Comparison of ENCODE assay signal across 8 cellular contexts in genomic region chr20:50103464-50104107, GRCh38. TPM values are rescaled to one million over a fixed set of nuclear protein-coding genes. Genes with fewer than 3 reads are reported as not detected.
DNase-seq lines count a peak whose midpoint lies in the region; ATAC-seq and TF ChIP-seq lines count a peak whose summit lies in the region.
"Not testable (repeated sequence)": the region's sequence is repeated elsewhere in the genome, so short reads cannot be mapped to it uniquely, and the experiment has no call there.

No MANE protein-coding gene starts in this region.

- intact Hi-C loops in PC-9 (cut with micrococcal nuclease; ENCODE audit: unreplicated experiment): loop anchor here (2.0 kb wide), 1 partner anchor 17 kb away; no protein-coding TSS in a partner anchor
- intact Hi-C loops in natural killer cell (cut with micrococcal nuclease): not testable (repeated sequence)

- POLR2A ChIA-PET in PC-9 (lab: Charles Lee; ENCODE audit: unreplicated experiment): interaction anchor here (0.6 to 1.2 kb wide), 5 partner anchors 16 to 402 kb away, joined by 3 to 5 read pairs (median 3); no protein-coding TSS in a partner anchor

- not testable (repeated sequence) for BruUV-seq in PC-9 (replicated peaks; lab: Mats Ljungman, UMichigan)

- not testable (repeated sequence) for H3K9me2 ChIP-seq in PC-9 (ENCODE audit: insufficient read depth)

- H3K27ac ChIP-seq in PC-9 (peak overlapping the region; percentile 72), fibroblast of lung (ENCODE audit: insufficient read depth, low read length) (peak overlapping the region; percentile 31)

- H3K27ac Mint-ChIP-seq in HFFc6 (peak overlapping the region; percentile 75), natural killer cell (peak overlapping the region; percentile 5 to 35)

- H3F3A ChIP-seq in PC-9 (ENCODE audit: insufficient read depth, low read depth): peaks cover 61% of the 10 kb centered on the region

- not testable (repeated sequence) for H3K9me3 Mint-ChIP-seq in HFFc6, natural killer cell

- H2AFZ ChIP-seq in PC-9; fibroblast of lung (ENCODE audit: low read length): not testable (repeated sequence)

- peak in 2 of 3 donors; percentile 24 to 52 for ATAC-seq in natural killer cell

- peak overlapping the region; percentile 48 for H3K4me2 ChIP-seq in PC-9
- not testable (repeated sequence) for H3K4me2 ChIP-seq in fibroblast of lung (ENCODE audit: extremely low read depth, insufficient read depth, low read length)

- peaks cover 24% of the 10 kb centered on the region; the same call in 1 of the 2 replicates for H3K36me3 ChIP-seq in PC-9 (ENCODE audit: low read depth)
- H3K36me3 ChIP-seq in fibroblast of lung (ENCODE audit: control insufficient read depth, insufficient read depth, low read length): not testable (repeated sequence)

- not testable (repeated sequence) for H3K4me3 ChIP-seq in AG10803 (ENCODE audit: low read length); PC-9; fibroblast of lung (replicated peaks in 1 of 4; ENCODE audit: control extremely low read depth in 1 of 4, insufficient read depth in 1 of 4, low read depth in 3 of 4, low read length in 4 of 4)

- peaks cover 68% of the 10 kb centered on the region for H4K20me1 ChIP-seq in PC-9 (ENCODE audit: insufficient read depth)
- H4K20me1 ChIP-seq in fibroblast of lung (ENCODE audit: control insufficient read depth, extremely low read depth, insufficient read depth, low read length): not testable (repeated sequence)

- TF ChIP-seq CTCF in AG10803 (conservative IDR thresholded peaks at IDR 0.05; ENCODE audit: low read length); HFFc6 (IDR thresholded peaks at IDR 0.05); PC-9 (conservative IDR thresholded peaks at IDR 0.05); fibroblast of lung (conservative IDR thresholded peaks at IDR 0.05 in 1 of 2, IDR thresholded peaks at IDR 0.05 in 1 of 2; ENCODE audit: low read depth in 1 of 2, low read length in 2 of 2); natural killer cell (IDR thresholded peaks at IDR 0.05): not testable (repeated sequence)

- H3K4me3 Mint-ChIP-seq in HFFc6: peak overlapping the region; percentile 59
- H3K4me3 Mint-ChIP-seq in natural killer cell: not testable (repeated sequence)

- DNase-seq in AG10803 (ENCODE audit: low read depth): peak; percentile 73
- DNase-seq in HFFc6: peak; percentile 77
- peak; percentile 70 to 97 for DNase-seq in PC-9
- DNase-seq in activated CD4-positive, alpha-beta T cell treated with anti-CD3 and anti-CD28 coated beads, Interleukin-2, amount 50 U/mL, for 4 hours: peak; percentile 49 to 53
- DNase-seq in amniotic stem cell (lab: John Stamatoyannopoulos, UW): peak; percentile 75
- peak; percentile 76 to 91 for DNase-seq in fibroblast of lung (ENCODE audit: low read depth in 2 of 2)
- not testable (repeated sequence) for DNase-seq in natural killer cell
- DNase-seq in stimulated activated CD8-positive, alpha-beta memory T cell treated with anti-CD3 and anti-CD28 coated beads, Interleukin-4, amount 100 ng/mL, for 48 hours: peak; percentile 60

- not testable (repeated sequence) for H3K27me3 ChIP-seq in PC-9 (ENCODE audit: insufficient read depth, low read depth); fibroblast of lung (ENCODE audit: control insufficient read depth, insufficient read depth, low read length)

- H3K9ac ChIP-seq in fibroblast of lung (ENCODE audit: insufficient read depth, low read length): not testable (repeated sequence)

- CTCF ChIA-PET in PC-9 (lab: Charles Lee): interaction anchor here (0.7 to 0.8 kb wide), 4 partner anchors 7 to 775 kb away, joined by 3 to 17 read pairs (median 6); no protein-coding TSS in a partner anchor

- peaks cover 78% of the 10 kb centered on the region for H3K4me1 Mint-ChIP-seq in HFFc6 (ENCODE audit: low read depth)
- peaks cover 70 to 71% of the 10 kb centered on the region in 2 donors for H3K4me1 Mint-ChIP-seq in natural killer cell

- H3K9me3 ChIP-seq in PC-9 (ENCODE audit: insufficient read depth, low read depth); fibroblast of lung (ENCODE audit: control insufficient read depth, insufficient read depth, low read depth, low read length): not testable (repeated sequence)

- not testable (repeated sequence) for H3K27me3 Mint-ChIP-seq in HFFc6 (ENCODE audit: insufficient read depth); natural killer cell (ENCODE audit: low read depth in 2 of 2)

- H3K4me1 ChIP-seq in PC-9 (replicated peaks; ENCODE audit: insufficient read depth) (peaks cover 35% of the 10 kb centered on the region), fibroblast of lung (ENCODE audit: control insufficient read depth, extremely low read depth, insufficient read depth, low read length) (peaks cover 22% of the 10 kb centered on the region)

- H3K36me3 Mint-ChIP-seq in HFFc6 (ENCODE audit: low read depth): peaks cover 33% of the 10 kb centered on the region
- not testable (repeated sequence) for H3K36me3 Mint-ChIP-seq in natural killer cell

- peaks cover 99% of the 10 kb centered on the region for H3K79me2 ChIP-seq in PC-9 (ENCODE audit: low read depth)
- peaks cover 91% of the 10 kb centered on the region for H3K79me2 ChIP-seq in fibroblast of lung (ENCODE audit: control insufficient read depth, insufficient read depth, low read length)

RNA-seq across cellular contexts. Expression of gene UBE2V1, which starts 9.4 kb away (rescaled TPM):
- total RNA-seq in HFFc6 (2021; fragmentation: NEBNext Ultra II Directional; extraction: Animal tissue kit (Norgen Biotek cat#: 25700)): 100 to 1,000 TPM; 192 to 242 (median 210) TPM
- total RNA-seq in PC-9 (2021) (137 and 174 TPM in 2 replicates), fibroblast of lung (31.7 and 33.4 TPM in 2 replicates), natural killer cell (100 to 1,000 TPM; 194 to 238 (median 236) TPM)
- polyA plus RNA-seq in fibroblast of lung: 193 and 217 TPM in 2 replicates
- 148 and 150 TPM in 2 replicates for polyA plus RNA-seq in fibroblast of lung (2012)
- 51.1 and 51.5 TPM in 2 replicates for polyA minus RNA-seq in fibroblast of lung (ENCODE audit: low replicate concordance)

RNA-seq across cellular contexts. Expression of gene PEDS1, which starts 49.9 kb away (rescaled TPM):
- total RNA-seq in HFFc6 (2021; fragmentation: NEBNext Ultra II Directional; extraction: Animal tissue kit (Norgen Biotek cat#: 25700)): 10 to 100 TPM; 25.8 to 29.8 (median 27.8) TPM
- total RNA-seq in PC-9 (2021) (34.8 and 37.7 TPM in 2 replicates), fibroblast of lung (7.2 and 8.3 TPM in 2 replicates), natural killer cell (10 to 100 TPM; 27.4 to 32.8 (median 31.5) TPM)
- polyA plus RNA-seq in fibroblast of lung: 41.1 and 56.9 TPM in 2 replicates
- polyA plus RNA-seq in fibroblast of lung (2012): 33.2 and 52.3 TPM in 2 replicates
- 107 and 139 TPM in 2 replicates for polyA minus RNA-seq in fibroblast of lung (ENCODE audit: low replicate concordance)
